21 cellular contexts compared by ENCODE assay signal in the genomic region with DNA sequence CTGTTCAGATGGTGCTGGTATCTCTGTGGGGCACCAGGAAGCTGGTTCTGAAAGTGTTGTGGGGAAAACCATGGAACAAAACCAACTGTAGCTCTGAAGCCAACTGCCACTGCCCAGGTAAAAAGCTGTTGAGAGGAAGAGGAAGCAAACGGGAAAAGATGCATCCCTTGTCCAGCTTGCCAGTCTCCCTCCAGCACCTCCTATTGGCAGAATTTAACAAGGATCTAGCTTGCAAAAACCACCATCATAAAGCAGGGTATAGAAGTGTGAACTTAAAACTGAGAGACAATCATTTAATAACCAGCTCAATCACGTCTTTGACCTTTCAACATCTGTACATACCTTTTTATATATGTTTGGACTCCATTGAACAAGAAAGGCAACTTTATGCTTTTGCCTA. TPM values are rescaled to one million over a fixed set of nuclear protein-coding genes. Genes with fewer than 3 reads are reported as not detected.
DNase-seq lines count a peak whose midpoint lies in the region; ATAC-seq, FAIRE-seq and TF ChIP-seq lines count a peak whose summit lies in the region.
"Had no signal": no experiment of that assay in that cellular context is flagged by ENCODE, and none has a peak within 500 bp of the region (broad histone marks: within the 10 kb centered on the region; RNA-seq: fewer than 3 reads in every experiment).

No MANE protein-coding gene starts in this region.

- intact Hi-C loops in left colon (cut with DNase I, micrococcal nuclease), result no loop called here
- intact Hi-C loops in Calu3 (cut with micrococcal nuclease; ENCODE audit: unreplicated experiment), result no loop called here

- no peaks in the 10 kb centered on the region for H3K9me3 ChIP-seq in WERI-Rb-1 (ENCODE audit: severe bottlenecking)
- H3K9me3 ChIP-seq in iPS DF 6.9 (ENCODE audit: control insufficient read depth, insufficient read depth, low read length), result no peaks in the 10 kb centered on the region

- no peaks in the 10 kb centered on the region for H3K4me1 Mint-ChIP-seq in activated naive CD4-positive, alpha-beta T cell treated with anti-CD3 and anti-CD28 coated beads, Interleukin-2, amount 50 U/mL, for 24 hours
- H3K4me1 Mint-ChIP-seq in Calu3 (ENCODE audit: low read depth, unreplicated experiment), result no peaks in the 10 kb centered on the region

- ATAC-seq in left colon, result no peak
- ATAC-seq: SK-N-SH treated with all-trans-retinoic acid at 6 μM for 48 hours had no signal

- H3K27me3 ChIP-seq in WERI-Rb-1 (ENCODE audit: insufficient read depth, low read depth, severe bottlenecking) (peaks cover 31% of the 10 kb centered on the region), iPS DF 6.9 (ENCODE audit: control insufficient read depth, insufficient read depth, low read length) (no peaks in the 10 kb centered on the region; the same call in 1 of the 2 replicates)

- peak overlapping the region; percentile 18 for H3K27ac Mint-ChIP-seq in activated naive CD4-positive, alpha-beta T cell treated with anti-CD3 and anti-CD28 coated beads, Interleukin-2, amount 50 U/mL, for 24 hours
- no peak overlapping the region for H3K27ac Mint-ChIP-seq in Calu3 (ENCODE audit: unreplicated experiment)

- H3K27me3 Mint-ChIP-seq in activated naive CD4-positive, alpha-beta T cell treated with anti-CD3 and anti-CD28 coated beads, Interleukin-2, amount 50 U/mL, for 24 hours, result peaks cover 12% of the 10 kb centered on the region
- peaks cover 14% of the 10 kb centered on the region for H3K27me3 Mint-ChIP-seq in Calu3 (ENCODE audit: unreplicated experiment)

- CTCF ChIA-PET in Calu3 (lab: Charles Lee), result no interaction called here

- H3K36me3 Mint-ChIP-seq in activated naive CD4-positive, alpha-beta T cell treated with anti-CD3 and anti-CD28 coated beads, Interleukin-2, amount 50 U/mL, for 24 hours, result peaks cover 1% of the 10 kb centered on the region
- H3K36me3 Mint-ChIP-seq in Calu3 (ENCODE audit: insufficient read depth, unreplicated experiment), result no peaks in the 10 kb centered on the region

- no peaks in the 10 kb centered on the region for H3K4me1 ChIP-seq in iPS DF 6.9 (ENCODE audit: control insufficient read depth, insufficient read depth, low read length)

- H3K27ac ChIP-seq in WERI-Rb-1, result no peak overlapping the region
- H3K27ac ChIP-seq in iPS DF 6.9 (ENCODE audit: low read length), result no peak overlapping the region

- no TSS peak for BruUV-seq in Calu3 (replicated peaks; lab: Mats Ljungman, UMichigan)

- no peak for DNase-seq in activated naive CD4-positive, alpha-beta T cell treated with anti-CD3 and anti-CD28 coated beads, Interleukin-2, amount 50 U/mL, for 16 hours
- DNase-seq in WERI-Rb-1 (no peak), iPS DF 6.9 (ENCODE audit: low read depth, low spot score) (peak; percentile 4), left colon (no peak), RCC 7860 (ENCODE audit: low spot score) (no peak), Calu3 (no peak), NCI-H1436 (lab: John Stamatoyannopoulos, UW) (no peak)
- DNase-seq: C1 segment of cervical spinal cord, GDM1, GOT3, NCI-H1092 treated with DMSO at 0.1 percent for 48 hours, NCI-H2081, NCI-H774, RPMI8226, SIG-M5 had no signal

- no peaks in the 10 kb centered on the region for H3K9me3 Mint-ChIP-seq in activated naive CD4-positive, alpha-beta T cell treated with anti-CD3 and anti-CD28 coated beads, Interleukin-2, amount 50 U/mL, for 24 hours
- H3K9me3 Mint-ChIP-seq in Calu3 (ENCODE audit: low read depth, unreplicated experiment), result no peaks in the 10 kb centered on the region

- H3K36me3 ChIP-seq in WERI-Rb-1 (no peaks in the 10 kb centered on the region), iPS DF 6.9 (ENCODE audit: control insufficient read depth, insufficient read depth, low read length) (no peaks in the 10 kb centered on the region)

- TF ChIP-seq CTCF in WERI-Rb-1 (IDR thresholded peaks at IDR 0.05; ENCODE audit: low read depth, low read length) (peak; percentile 33; the same call in 1 of the 2 replicates), Calu3 (IDR thresholded peaks at IDR 0.05; ENCODE audit: unreplicated experiment) (no peak)

- no peak for FAIRE-seq in RCC 7860 (lab: Jason Lieb, UNC)
- FAIRE-seq: A204.1, GM19239 had no signal

- H3K4me3 Mint-ChIP-seq in activated naive CD4-positive, alpha-beta T cell treated with anti-CD3 and anti-CD28 coated beads, Interleukin-2, amount 50 U/mL, for 24 hours, result no peak overlapping the region
- no peak overlapping the region for H3K4me3 Mint-ChIP-seq in Calu3 (ENCODE audit: low read depth, unreplicated experiment)

- H3K4me3 ChIP-seq in WERI-Rb-1 (ENCODE audit: low read depth, low read length) (no peak overlapping the region), iPS DF 6.9 (ENCODE audit: low read length) (no peak overlapping the region)

- WGBS in iPS DF 6.9 (ENCODE audit: insufficient coverage, insufficient read length), result no CpG with 5 or more reads among the region's 2 CpGs

RNA-seq across cellular contexts. Expression of a gene that starts 4.5 kb away (rescaled TPM):
- total RNA-seq in left colon (not detected), Calu3 (2022) (not detected in 2 replicates)
- total RNA-seq: NCI-H460, OCI-LY7 had no signal

RNA-seq across cellular contexts. Expression of a gene that starts 28.0 kb away (rescaled TPM):
- total RNA-seq in left colon, result not detected
- not detected in 2 replicates for total RNA-seq in Calu3 (2022)
- total RNA-seq: NCI-H460 had no signal

RNA-seq across cellular contexts. Expression of a gene that starts 37.3 kb away (rescaled TPM):
- total RNA-seq in left colon, result not detected
- total RNA-seq in Calu3 (2022), result not detected in 2 replicates
- total RNA-seq: NCI-H460, OCI-LY7 had no signal
